ENCODE assay signal across 1 cellular context in the genomic region with DNA sequence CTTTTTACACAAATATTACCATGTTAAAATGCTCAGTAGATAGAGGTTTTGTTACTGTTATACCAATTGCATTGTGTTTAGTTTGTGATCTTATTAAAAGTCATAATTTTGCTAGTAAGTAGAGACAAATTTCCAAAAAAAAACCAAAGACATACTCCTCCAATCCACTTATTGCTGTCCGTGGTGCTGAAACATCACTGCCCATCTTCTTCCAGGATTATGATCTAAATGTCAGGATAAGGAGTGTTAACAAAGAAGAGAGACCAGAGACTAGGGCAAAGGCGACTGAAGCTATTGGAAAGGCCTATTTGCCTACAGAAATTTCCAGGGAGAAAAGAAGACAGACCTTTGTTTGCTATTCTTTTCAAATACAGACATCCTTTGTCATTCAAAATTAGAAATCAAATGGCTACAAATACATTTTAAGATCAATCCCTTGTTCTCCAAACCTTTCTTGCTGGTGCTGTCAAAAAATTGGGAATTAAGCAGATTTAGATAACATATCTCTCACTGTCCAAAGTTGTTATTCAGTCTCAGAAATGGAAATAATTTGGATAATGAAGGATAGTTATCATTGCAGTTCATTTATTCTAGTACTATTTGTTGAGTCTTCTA.
A peak's percentile ranks its signal among the peaks of the same experiment; 100 is the strongest.
TF ChIP-seq lines count a peak whose summit lies in the region.

No MANE protein-coding gene starts in this region.

TF ChIP-seq in SK-N-SH, 30 proteins besides CTCF, POLR2A, EP300 and RAD21:
- TF ChIP-seq, protein P1, sequence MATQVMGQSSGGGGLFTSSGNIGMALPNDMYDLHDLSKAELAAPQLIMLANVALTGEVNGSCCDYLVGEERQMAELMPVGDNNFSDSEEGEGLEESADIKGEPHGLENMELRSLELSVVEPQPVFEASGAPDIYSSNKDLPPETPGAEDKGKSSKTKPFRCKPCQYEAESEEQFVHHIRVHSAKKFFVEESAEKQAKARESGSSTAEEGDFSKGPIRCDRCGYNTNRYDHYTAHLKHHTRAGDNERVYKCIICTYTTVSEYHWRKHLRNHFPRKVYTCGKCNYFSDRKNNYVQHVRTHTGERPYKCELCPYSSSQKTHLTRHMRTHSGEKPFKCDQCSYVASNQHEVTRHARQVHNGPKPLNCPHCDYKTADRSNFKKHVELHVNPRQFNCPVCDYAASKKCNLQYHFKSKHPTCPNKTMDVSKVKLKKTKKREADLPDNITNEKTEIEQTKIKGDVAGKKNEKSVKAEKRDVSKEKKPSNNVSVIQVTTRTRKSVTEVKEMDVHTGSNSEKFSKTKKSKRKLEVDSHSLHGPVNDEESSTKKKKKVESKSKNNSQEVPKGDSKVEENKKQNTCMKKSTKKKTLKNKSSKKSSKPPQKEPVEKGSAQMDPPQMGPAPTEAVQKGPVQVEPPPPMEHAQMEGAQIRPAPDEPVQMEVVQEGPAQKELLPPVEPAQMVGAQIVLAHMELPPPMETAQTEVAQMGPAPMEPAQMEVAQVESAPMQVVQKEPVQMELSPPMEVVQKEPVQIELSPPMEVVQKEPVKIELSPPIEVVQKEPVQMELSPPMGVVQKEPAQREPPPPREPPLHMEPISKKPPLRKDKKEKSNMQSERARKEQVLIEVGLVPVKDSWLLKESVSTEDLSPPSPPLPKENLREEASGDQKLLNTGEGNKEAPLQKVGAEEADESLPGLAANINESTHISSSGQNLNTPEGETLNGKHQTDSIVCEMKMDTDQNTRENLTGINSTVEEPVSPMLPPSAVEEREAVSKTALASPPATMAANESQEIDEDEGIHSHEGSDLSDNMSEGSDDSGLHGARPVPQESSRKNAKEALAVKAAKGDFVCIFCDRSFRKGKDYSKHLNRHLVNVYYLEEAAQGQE (IDR thresholded peaks at IDR 0.05; ENCODE audit: low read depth, low read length), result peak; percentile 97
- no peak for TF ChIP-seq NRF1 (IDR thresholded peaks at IDR 0.05; ENCODE audit: low read depth, low read length)
